8 cellular contexts compared by ENCODE assay signal in genomic region chr19:13872695-13873389, GRCh38. TPM values are rescaled to one million over a fixed set of nuclear protein-coding genes. Genes with fewer than 3 reads are reported as not detected.
DNase-seq lines count a peak whose midpoint lies in the region; ATAC-seq and TF ChIP-seq lines count a peak whose summit lies in the region.

No MANE protein-coding gene starts in this region.

- H3K4me1 ChIP-seq in A673 (ENCODE audit: insufficient read depth, low read length, poor library complexity, severe bottlenecking), result peaks cover 13% of the 10 kb centered on the region
- H3K4me1 ChIP-seq in testis, result peaks cover 12% of the 10 kb centered on the region

- intact Hi-C loops in A673 (cut with micrococcal nuclease; ENCODE audit: unreplicated experiment), result no loop called here
- intact Hi-C loops in testis (cut with DNase I; ENCODE audit: low total_unique reads), result loop anchor here (10.0 kb wide), 1 partner anchor 278 kb away; no protein-coding TSS in a partner anchor

- no peak for TF ChIP-seq POLR2A in testis (IDR thresholded peaks at IDR 0.05)

- CTCF ChIA-PET in A673 (lab: Charles Lee), result interaction anchor here (0.6 to 0.7 kb wide), 2 partner anchors 14 to 133 kb away, joined by 4 to 16 read pairs; no protein-coding TSS in a partner anchor

- ATAC-seq in GM21360 (IDR thresholded peaks at IDR 0.05; ENCODE audit: unreplicated experiment), result no peak
- ATAC-seq in HG02885 (IDR thresholded peaks at IDR 0.05; ENCODE audit: poor library complexity, unreplicated experiment), result no peak

- 4 to 5% methylated on average over 28 to 45 of the region's 45 CpGs for WGBS in testis, 2 donors

- no peaks in the 10 kb centered on the region for H3K27me3 ChIP-seq in A673 (replicated peaks; ENCODE audit: insufficient read depth, low read depth, low read length, poor library complexity)
- H3K27me3 ChIP-seq in testis, result no peaks in the 10 kb centered on the region

- H3K9me3 Mint-ChIP-seq in activated naive CD8-positive, alpha-beta T cell (ENCODE audit: low read depth), result no peaks in the 10 kb centered on the region

- H3K4me3 ChIP-seq in A673 (ENCODE audit: low read depth, low read length, poor library complexity, severe bottlenecking), result peak overlapping the region; percentile 30
- H3K4me3 ChIP-seq in testis, result peak overlapping the region; percentile 42 to 58

- H3K27me3 Mint-ChIP-seq in activated naive CD8-positive, alpha-beta T cell, result no peaks in the 10 kb centered on the region

- POLR2A ChIA-PET in A673 (lab: Charles Lee; ENCODE audit: low non-redundant PET), result interaction anchor here (0.7 kb wide), 1 partner anchor 489 kb away, joined by 22 read pairs; no protein-coding TSS in a partner anchor

- no TSS peak for BruUV-seq in A673 (replicated peaks; lab: Mats Ljungman, UMichigan)

- no peak overlapping the region for H3K27ac Mint-ChIP-seq in activated naive CD8-positive, alpha-beta T cell

- peak overlapping the region; percentile 23 for H3K27ac ChIP-seq in A673 (ENCODE audit: low read depth, low read length, poor library complexity, severe bottlenecking)
- H3K27ac ChIP-seq in testis, result peak overlapping the region in 1 of 2 donors; percentile 24

- peak overlapping the region; percentile 78 for H3K4me3 Mint-ChIP-seq in activated naive CD8-positive, alpha-beta T cell

- H3K9me3 ChIP-seq in A673 (ENCODE audit: low read depth, low read length, poor library complexity, severe bottlenecking), result no peaks in the 10 kb centered on the region
- H3K9me3 ChIP-seq in testis, result no peaks in the 10 kb centered on the region

- TF ChIP-seq CTCF in A673 (conservative IDR thresholded peaks at IDR 0.05; ENCODE audit: low read depth, low read length), result peak; percentile 33; the same call in 1 of the 2 replicates
- TF ChIP-seq CTCF in testis (IDR thresholded peaks at IDR 0.05), result no peak

- H3K4me1 Mint-ChIP-seq in activated naive CD8-positive, alpha-beta T cell (ENCODE audit: low read depth), result peaks cover 14% of the 10 kb centered on the region

- H3K36me3 ChIP-seq in A673 (ENCODE audit: insufficient read depth, low read length, poor library complexity, severe bottlenecking) (no peaks in the 10 kb centered on the region), testis (ENCODE audit: low read depth, missing control alignments) (no peaks in the 10 kb centered on the region)

- DNase-seq in A673 (ENCODE audit: low spot score) (peak; percentile 62), HuH-7 (ENCODE audit: low spot score) (peak; percentile 76), iPS-NIHi11 (ENCODE audit: low spot score) (peak; percentile 87), testis (no peak), SIG-M5 treated with dmso at 0.1 percent for 504 hours (lab: John Stamatoyannopoulos, UW; ENCODE audit: unreplicated experiment) (no peak)

- H3K36me3 Mint-ChIP-seq in activated naive CD8-positive, alpha-beta T cell, result no peaks in the 10 kb centered on the region

RNA-seq across cellular contexts. Expression of gene NANOS3, which starts 4.1 kb away (rescaled TPM):
- 4.9 and 7.1 TPM in 2 replicates for total RNA-seq in A673 (2021)
- total RNA-seq in testis, result 10 to 100 TPM; 14.5 to 18.6 TPM
- 9.3 TPM for polyA plus RNA-seq in testis (ENCODE audit: insufficient read depth, low read depth, low replicate concordance)

RNA-seq across cellular contexts. Expression of gene BRME1, which starts 33.1 kb away (rescaled TPM):
- total RNA-seq in A673 (2021) (3.2 and 4.0 TPM in 2 replicates), testis (10 to 100 TPM; 26.3 to 48.9 TPM)
- 17.8 TPM for polyA plus RNA-seq in testis (ENCODE audit: insufficient read depth, low read depth, low replicate concordance)

RNA-seq across cellular contexts. Expression of gene CC2D1A, which starts 33.2 kb away (rescaled TPM):
- total RNA-seq in A673 (2021) (38.6 and 40.9 TPM in 2 replicates), testis (10 to 100 TPM; 56.6 to 62.7 TPM)
- 31.0 TPM for polyA plus RNA-seq in testis (ENCODE audit: insufficient read depth, low read depth, low replicate concordance)

Comparison
In these comparisons a context has a peak if more than half of its experiments do, and no peak if none do; other contexts are left out.
1. DNase-seq: peak in A673 (single experiment), HuH-7 (single experiment) and iPS-NIHi11 (single experiment); none in testis (single experiment) and SIG-M5 treated with dmso at 0.1 percent for 504 hours (single experiment).